31 cellular contexts compared by ENCODE assay signal in genomic region chr1:189237008-189237407, GRCh38.
"Had no signal": no experiment of that assay in that cellular context is flagged by ENCODE, and none has a peak within 500 bp of the region (broad histone marks: within the 10 kb centered on the region; RNA-seq: fewer than 3 reads in every experiment).

No MANE protein-coding gene starts in this region.

- H3K27me3 ChIP-seq: adrenal gland, ascending aorta, brain microvascular endothelial cell, esophagus muscularis mucosa, gastrocnemius medialis, sigmoid colon, uterus had no signal

- H3K4me1 Mint-ChIP-seq: activated CD4-positive, alpha-beta T cell treated with anti-CD3 and anti-CD28 coated beads, Interleukin-2, amount 10 ng/mL, durations not matched to agents 24 days and 14 days; activated T-helper 17 cell treated with anti-CD3 and anti-CD28 coated beads, Interleukin-2, amount 50 U/mL, for 72 hours; natural killer cell; stimulated activated memory B cell treated with anti-CD40 and anti-IgM and Interleukin-4, amounts not matched to agents 10 μg/mL and 1 μg/mL and 100 μg/mL, for 72 hours had no signal

- H3K27ac Mint-ChIP-seq: activated CD4-positive, alpha-beta T cell treated with anti-CD3 and anti-CD28 coated beads, Interleukin-2, amount 10 ng/mL, durations not matched to agents 24 days and 14 days; activated naive CD8-positive, alpha-beta T cell; activated T-cell treated with anti-CD3 and anti-CD28 coated beads, Interleukin-2, amount 50 U/mL, for 24 hours; activated T-helper 17 cell treated with anti-CD3 and anti-CD28 coated beads, Interleukin-2, amount 50 U/mL, for 72 hours; natural killer cell; progenitor cell of endocrine pancreas; stimulated activated memory B cell treated with anti-CD40 and anti-IgM and Interleukin-4, amounts not matched to agents 10 μg/mL and 1 μg/mL and 100 μg/mL, for 72 hours had no signal

- H3K36me3 ChIP-seq: adrenal gland, ascending aorta, brain microvascular endothelial cell, esophagus muscularis mucosa, gastrocnemius medialis, sigmoid colon, uterus had no signal

- H3K9me3 Mint-ChIP-seq: activated CD4-positive, alpha-beta T cell treated with anti-CD3 and anti-CD28 coated beads, Interleukin-2, amount 10 ng/mL, durations not matched to agents 24 days and 14 days had no signal

- ATAC-seq: activated CD4-positive, CD25-positive, alpha-beta regulatory T cell treated with anti-CD3 and anti-CD28 coated beads, Interleukin-2, amount 50 U/mL, for 24 hours; activated T-helper 17 cell treated with anti-CD3 and anti-CD28 coated beads, Interleukin-2, amount 50 U/mL, for 72 hours; gastrocnemius medialis; left ventricle myocardium superior; natural killer cell; stimulated activated memory B cell treated with anti-CD40 and anti-IgM and Interleukin-4, amounts not matched to agents 10 μg/mL and 1 μg/mL and 100 μg/mL, for 72 hours had no signal

- H3K4me1 ChIP-seq: adrenal gland, ascending aorta, esophagus muscularis mucosa, gastrocnemius medialis, sigmoid colon, uterus had no signal

- H3K36me3 Mint-ChIP-seq: activated naive CD8-positive, alpha-beta T cell; stimulated activated memory B cell treated with anti-CD40 and anti-IgM and Interleukin-4, amounts not matched to agents 10 μg/mL and 1 μg/mL and 100 μg/mL, for 72 hours had no signal

- H3K4me3 ChIP-seq: adrenal gland, ascending aorta, esophagus muscularis mucosa, gastrocnemius medialis, sigmoid colon, smooth muscle cell, uterus had no signal

- H3K27ac ChIP-seq: adrenal gland, ascending aorta, brain microvascular endothelial cell, esophagus muscularis mucosa, gastrocnemius medialis, sigmoid colon, uterus, VCaP had no signal

- H3K27me3 Mint-ChIP-seq: activated CD4-positive, alpha-beta T cell treated with anti-CD3 and anti-CD28 coated beads, Interleukin-2, amount 10 ng/mL, durations not matched to agents 24 days and 14 days; activated naive CD8-positive, alpha-beta T cell; activated T-cell treated with anti-CD3 and anti-CD28 coated beads, Interleukin-2, amount 50 U/mL, for 24 hours; activated T-helper 17 cell treated with anti-CD3 and anti-CD28 coated beads, Interleukin-2, amount 50 U/mL, for 72 hours; progenitor cell of endocrine pancreas; stimulated activated memory B cell treated with anti-CD40 and anti-IgM and Interleukin-4, amounts not matched to agents 10 μg/mL and 1 μg/mL and 100 μg/mL, for 72 hours had no signal

- H3K4me3 Mint-ChIP-seq: activated CD4-positive, alpha-beta T cell treated with anti-CD3 and anti-CD28 coated beads, Interleukin-2, amount 10 ng/mL, durations not matched to agents 24 days and 14 days; activated naive CD8-positive, alpha-beta T cell; activated T-cell treated with anti-CD3 and anti-CD28 coated beads, Interleukin-2, amount 50 U/mL, for 24 hours; activated T-helper 17 cell treated with anti-CD3 and anti-CD28 coated beads, Interleukin-2, amount 50 U/mL, for 72 hours; natural killer cell; stimulated activated memory B cell treated with anti-CD40 and anti-IgM and Interleukin-4, amounts not matched to agents 10 μg/mL and 1 μg/mL and 100 μg/mL, for 72 hours had no signal

- H3K9me3 ChIP-seq: adrenal gland, ascending aorta, gastrocnemius medialis, sigmoid colon, uterus had no signal

- H3K4me2 ChIP-seq: smooth muscle cell had no signal

- DNase-seq: activated CD4-positive, alpha-beta T cell treated with anti-CD3 and anti-CD28 coated beads, Interleukin-2, amount 10 ng/mL, durations not matched to agents 24 days and 14 days; activated CD8-positive, alpha-beta memory T cell treated with anti-CD3 and anti-CD28 coated beads for 24 hours; activated CD8-positive, alpha-beta memory T cell treated with anti-CD3 and anti-CD28 coated beads, Interleukin-2, amount 50 U/mL, for 4 hours; activated naive CD4-positive, alpha-beta T cell; activated T-cell treated with anti-CD3 and anti-CD28 coated beads, Interleukin-2, amount 50 U/mL, for 24 hours; adrenal gland; brain microvascular endothelial cell; caudate nucleus; dermis blood vessel endothelial cell; effector CD8-positive, alpha-beta T cell; gastrocnemius medialis; head of caudate nucleus; hypothalamus; left ventricle myocardium superior; mammary epithelial cell; midbrain; natural killer cell; retina; sigmoid colon; stimulated activated CD4-positive, alpha-beta T cell treated with anti-CD3 and anti-CD28 coated beads, Interleukin-15, amount 100 ng/mL, for 24 hours; trophoblast cell; uterus had no signal
